ENCODE assay signal across 8 cellular contexts in genomic region chr2:226837334-226837733, GRCh38. TPM values are rescaled to one million over a fixed set of nuclear protein-coding genes. Genes with fewer than 3 reads are reported as not detected.
DNase-seq lines count a peak whose midpoint lies in the region; ATAC-seq and TF ChIP-seq lines count a peak whose summit lies in the region.

No MANE protein-coding gene starts in this region.

- no peak overlapping the region for H3K9ac ChIP-seq in mesendoderm (ENCODE audit: low read length)

- H2AFZ ChIP-seq in GM23338, result no peak overlapping the region

- H3K23ac ChIP-seq in mesendoderm (ENCODE audit: low read length), result no peak overlapping the region

- H2AK5ac ChIP-seq in mesendoderm (ENCODE audit: low read length), result no peak overlapping the region

- DNase-seq in A673 (ENCODE audit: low spot score), result no peak
- no peak for DNase-seq in GM23338 (ENCODE audit: low spot score)
- DNase-seq in mesendoderm, result no peak
- no peak for DNase-seq in stimulated activated CD8-positive, alpha-beta memory T cell treated with anti-CD3 and anti-CD28 coated beads, Interleukin-4, amount 100 ng/mL, for 48 hours
- no peak for DNase-seq in NCI-H345 (lab: John Stamatoyannopoulos, UW)
- DNase-seq in left colon, result no peak

- no peaks in the 10 kb centered on the region for H3K79me1 ChIP-seq in mesendoderm (ENCODE audit: low read length)

- ATAC-seq in GM23338, result no peak
- no peak for ATAC-seq in left colon
- ATAC-seq in HG03457 (IDR thresholded peaks at IDR 0.05; ENCODE audit: unreplicated experiment), result no peak

- H4K8ac ChIP-seq in mesendoderm (ENCODE audit: low read depth, low read length), result no peak overlapping the region

- peaks cover 5% of the 10 kb centered on the region for H3K27me3 Mint-ChIP-seq in GM23338 (ENCODE audit: insufficient read depth, low read depth, poor library complexity)
- no peaks in the 10 kb centered on the region for H3K27me3 Mint-ChIP-seq in activated naive CD8-positive, alpha-beta T cell

- CTCF ChIA-PET in A673 (lab: Charles Lee), result no interaction called here

- peak overlapping the region; percentile 61; the same call in 1 of the 2 replicates for H3K27ac Mint-ChIP-seq in GM23338
- peak overlapping the region; percentile 99 for H3K27ac Mint-ChIP-seq in activated naive CD8-positive, alpha-beta T cell

- H3K4ac ChIP-seq in mesendoderm (ENCODE audit: low read depth, low read length), result no peak overlapping the region

- TF ChIP-seq CTCF in A673 (conservative IDR thresholded peaks at IDR 0.05; ENCODE audit: low read depth, low read length), result no peak
- no peak for TF ChIP-seq CTCF in GM23338 (conservative IDR thresholded peaks at IDR 0.05; ENCODE audit: low read depth in 2 of 2)

- H3K79me2 ChIP-seq in GM23338 (replicated peaks; ENCODE audit: insufficient read depth), result peaks cover 30% of the 10 kb centered on the region
- no peaks in the 10 kb centered on the region for H3K79me2 ChIP-seq in mesendoderm (ENCODE audit: control insufficient read depth, insufficient read depth, low read length)

- H2BK5ac ChIP-seq in mesendoderm (ENCODE audit: low read length), result no peak overlapping the region

- H3K27me3 ChIP-seq in A673 (replicated peaks; ENCODE audit: insufficient read depth, low read depth, low read length, poor library complexity) (no peaks in the 10 kb centered on the region), GM23338 (ENCODE audit: insufficient read depth) (peaks cover 9% of the 10 kb centered on the region; the same call in 1 of the 2 replicates), mesendoderm (ENCODE audit: insufficient read depth, low read length, poor library complexity) (no peaks in the 10 kb centered on the region)

- POLR2A ChIA-PET in A673 (lab: Charles Lee; ENCODE audit: low non-redundant PET), result no interaction called here

- H3K9me3 Mint-ChIP-seq in GM23338, result peaks cover 3% of the 10 kb centered on the region; the same call in 1 of the 3 replicates
- no peaks in the 10 kb centered on the region for H3K9me3 Mint-ChIP-seq in activated naive CD8-positive, alpha-beta T cell (ENCODE audit: low read depth)

- H3K4me1 ChIP-seq in A673 (ENCODE audit: insufficient read depth, low read length, poor library complexity, severe bottlenecking), result peaks cover 12% of the 10 kb centered on the region
- H3K4me1 ChIP-seq in GM23338 (ENCODE audit: insufficient read depth), result peaks cover 16% of the 10 kb centered on the region
- H3K4me1 ChIP-seq in mesendoderm (ENCODE audit: control insufficient read depth, low read depth, low read length), result no peaks in the 10 kb centered on the region

- H3K4me3 ChIP-seq in A673 (ENCODE audit: low read depth, low read length, poor library complexity, severe bottlenecking) (peak overlapping the region; percentile 64), GM23338 (no peak overlapping the region; the same call in 1 of the 2 replicates), mesendoderm (ENCODE audit: low read length) (no peak overlapping the region)

- peak overlapping the region; percentile 89 for H3K4me3 Mint-ChIP-seq in GM23338
- peak overlapping the region; percentile 94 for H3K4me3 Mint-ChIP-seq in activated naive CD8-positive, alpha-beta T cell

- H3K4me2 ChIP-seq in GM23338 (peak overlapping the region; percentile 76; the same call in 1 of the 2 replicates), mesendoderm (ENCODE audit: low read length) (no peak overlapping the region)

- no peaks in the 10 kb centered on the region for H3K9me3 ChIP-seq in A673 (ENCODE audit: low read depth, low read length, poor library complexity, severe bottlenecking)

- no peak overlapping the region for H2BK15ac ChIP-seq in mesendoderm (replicated peaks; ENCODE audit: low read depth)

- no peak overlapping the region for H4K5ac ChIP-seq in mesendoderm (ENCODE audit: low read length)

- WGBS in mesendoderm (ENCODE audit: extremely low coverage, insufficient coverage, low lambda C conversion rate), result no CpG with 5 or more reads among the region's 7 CpGs

- no TSS peak for BruUV-seq in A673 (replicated peaks; lab: Mats Ljungman, UMichigan)

- H2BK120ac ChIP-seq in mesendoderm (ENCODE audit: low read depth, low read length), result no peak overlapping the region

- H3K36me3 Mint-ChIP-seq in GM23338 (ENCODE audit: low read depth), result peaks cover 23% of the 10 kb centered on the region; the same call in 2 of the 3 replicates
- H3K36me3 Mint-ChIP-seq in activated naive CD8-positive, alpha-beta T cell, result peaks cover 8% of the 10 kb centered on the region

- H3K27ac ChIP-seq in A673 (ENCODE audit: low read depth, low read length, poor library complexity, severe bottlenecking), result no peak overlapping the region
- H3K27ac ChIP-seq in GM23338 (ENCODE audit: low read depth), result no peak overlapping the region
- H3K27ac ChIP-seq in mesendoderm (ENCODE audit: low read depth, low read length), result no peak overlapping the region

- no peaks in the 10 kb centered on the region for H3K9me2 ChIP-seq in GM23338 (ENCODE audit: insufficient read depth)

- H3K36me3 ChIP-seq in A673 (ENCODE audit: insufficient read depth, low read length, poor library complexity, severe bottlenecking) (no peaks in the 10 kb centered on the region), GM23338 (ENCODE audit: insufficient read depth) (no peaks in the 10 kb centered on the region; the same call in 1 of the 2 replicates), mesendoderm (ENCODE audit: control insufficient read depth, insufficient read depth, low read length) (no peaks in the 10 kb centered on the region)

- H3K4me1 Mint-ChIP-seq in GM23338, result peaks cover 15% of the 10 kb centered on the region
- peaks cover 67% of the 10 kb centered on the region for H3K4me1 Mint-ChIP-seq in activated naive CD8-positive, alpha-beta T cell (ENCODE audit: low read depth)

- H3K18ac ChIP-seq in mesendoderm (ENCODE audit: low read length), result no peak overlapping the region

- intact Hi-C loops in A673 (cut with micrococcal nuclease; ENCODE audit: unreplicated experiment) (no loop called here), left colon (cut with DNase I, micrococcal nuclease) (loop anchor here in 1 of 2 donors (10.0 kb wide), 1 partner anchor 147 kb away; no protein-coding TSS in a partner anchor)

- H3K56ac ChIP-seq in mesendoderm (ENCODE audit: low read length), result peak overlapping the region; percentile 19

- no peaks in the 10 kb centered on the region; the same call in 1 of the 2 replicates for H4K20me1 ChIP-seq in GM23338 (replicated peaks; ENCODE audit: insufficient read depth)

- H3F3A ChIP-seq in GM23338 (replicated peaks; ENCODE audit: low read depth), result peaks cover 10% of the 10 kb centered on the region; the same call in 1 of the 2 replicates

TF ChIP-seq in GM23338, 12 proteins besides CTCF, POLR2A, EP300 and RAD21 (continues in another document):
- TF ChIP-seq EZH2phosphoT487 (IDR thresholded peaks at IDR 0.05; ENCODE audit: unreplicated experiment) (no peak), REST (IDR thresholded peaks at IDR 0.05; ENCODE audit: unreplicated experiment) (no peak), ZNF331 (CRISPR knock-in tag; IDR thresholded peaks at IDR 0.05; ENCODE audit: low read depth) (no peak), POLR2AphosphoS5 (IDR thresholded peaks at IDR 0.05; ENCODE audit: low read depth) (no peak), JUNB (IDR thresholded peaks at IDR 0.05; ENCODE audit: unreplicated experiment) (no peak), ETS1 (IDR thresholded peaks at IDR 0.05) (no peak)

RNA-seq across cellular contexts. Expression of gene RHBDD1, which starts 1.5 kb away (rescaled TPM):
- total RNA-seq in A673 (2021) (28.0 and 35.4 TPM in 2 replicates), left colon (10 to 100 TPM; 26.1 to 27.4 TPM)
- total RNA-seq in GM23338 (2014; rRNA removed; shearing (Covaris generic)), result 13.0 and 16.4 TPM in 2 replicates
- 6.3 and 7.3 TPM in 2 replicates for polyA plus RNA-seq in GM23338 (2016; fragmentation: Nextera tagmentation; extraction: Ambion mirVana)
- 16.6 TPM for polyA plus RNA-seq in mesendoderm (2013, experiment 1 of 2)
- 17.8 TPM for polyA plus RNA-seq in mesendoderm (2013, experiment 2 of 2)

RNA-seq across cellular contexts. Expression of gene IRS1, which starts 37.7 kb away (rescaled TPM):
- 27.9 and 29.3 TPM in 2 replicates for total RNA-seq in A673 (2021)
- total RNA-seq in GM23338 (2014; rRNA removed; shearing (Covaris generic)), result 20.4 and 26.2 TPM in 2 replicates
- 6.2 and 6.9 TPM in 2 replicates for polyA plus RNA-seq in GM23338 (2016; fragmentation: Nextera tagmentation; extraction: Ambion mirVana)
- polyA plus RNA-seq in mesendoderm (2013, experiment 1 of 2), result 11.7 TPM
- polyA plus RNA-seq in mesendoderm (2013, experiment 2 of 2), result 11.3 TPM
- total RNA-seq in left colon, result 10 to 100 TPM; 11.2 to 14.8 TPM
